ENCODE assay signal across 26 cellular contexts in genomic region chr4:150570862-150571261, GRCh38. TPM values are rescaled to one million over a fixed set of nuclear protein-coding genes. Genes with fewer than 3 reads are reported as not detected.
DNase-seq lines count a peak whose midpoint lies in the region; ATAC-seq, FAIRE-seq and TF ChIP-seq lines count a peak whose summit lies in the region.
"Had no signal": no experiment of that assay in that cellular context is flagged by ENCODE, and none has a peak within 500 bp of the region (broad histone marks: within the 10 kb centered on the region; RNA-seq: fewer than 3 reads in every experiment).

No MANE protein-coding gene starts in this region.

- FAIRE-seq in A549 (lab: Jason Lieb, UNC) (no peak), bronchial epithelial cell (lab: Jason Lieb, UNC) (no peak)
- FAIRE-seq: GM18507, HTR-8/SVneo had no signal

- POLR2A ChIA-PET in A549 (lab: Yijun Ruan, JAX), result no interaction called here

- peak overlapping the region; percentile 65 to 85; a peak in 5 of 6 replicates for H3K27ac ChIP-seq in A549
- no peak overlapping the region for H3K27ac ChIP-seq in effector memory CD4-positive, alpha-beta T cell (ENCODE audit: insufficient read depth, low read length, poor library complexity, severe bottlenecking)
- H3K27ac ChIP-seq in psoas muscle, result no peak overlapping the region
- H3K27ac ChIP-seq: hepatocyte, left lung, upper lobe of right lung had no signal

- TF ChIP-seq RAD21 in A549 (conservative IDR thresholded peaks at IDR 0.05 in 1 of 2, IDR thresholded peaks at IDR 0.05 in 1 of 2), result no peak

- ATAC-seq in A549 (peak in 1 of 2 experiments; percentile 43; a peak in 2 of 6 replicates), psoas muscle (no peak), GM21528 (IDR thresholded peaks at IDR 0.05; ENCODE audit: low FRiP score, unreplicated experiment) (no peak)
- ATAC-seq: HCT116, left lung, natural killer cell, sciatic nerve, upper lobe of right lung had no signal

- CTCF ChIA-PET in A549 (lab: Yijun Ruan, JAX), result no interaction called here

- H3K36me3 ChIP-seq in bronchial epithelial cell (ENCODE audit: control insufficient read depth, insufficient read depth, low read length) (no peaks in the 10 kb centered on the region), psoas muscle (ENCODE audit: insufficient read depth in 1 of 2, low read depth in 1 of 2) (no peaks in the 10 kb centered on the region)
- H3K36me3 ChIP-seq in effector memory CD4-positive, alpha-beta T cell (ENCODE audit: control insufficient read depth, insufficient read depth, low read length), result no peaks in the 10 kb centered on the region
- H3K36me3 ChIP-seq: left lung, upper lobe of right lung had no signal

- peak overlapping the region; percentile 73 for H3K4me2 ChIP-seq in A549
- H3K4me2 ChIP-seq: hepatocyte had no signal

- no peaks in the 10 kb centered on the region for H3K27me3 ChIP-seq in bronchial epithelial cell (ENCODE audit: control insufficient read depth, insufficient read depth, low read length)
- H3K27me3 ChIP-seq in effector memory CD4-positive, alpha-beta T cell (replicated peaks; ENCODE audit: control insufficient read depth, insufficient read depth, low read length, poor library complexity, severe bottlenecking), result no peaks in the 10 kb centered on the region
- H3K27me3 ChIP-seq in psoas muscle (ENCODE audit: insufficient read depth in 3 of 3, low read length in 2 of 3), result no peaks in the 10 kb centered on the region
- H3K27me3 ChIP-seq: hepatocyte, left lung, upper lobe of right lung had no signal

- 21% methylated on average over 1 of the region's 1 CpG for WGBS in A549 (ENCODE audit: missing lambda C conversion rate)
- 66 to 80% (median 77%) methylated on average over 1 of the region's 1 CpG for WGBS in psoas muscle, 3 donors

- H3K4me3 ChIP-seq in A549, result no peak overlapping the region
- no peak overlapping the region for H3K4me3 ChIP-seq in bronchial epithelial cell (ENCODE audit: low read depth, low read length)
- no peak overlapping the region for H3K4me3 ChIP-seq in effector memory CD4-positive, alpha-beta T cell (ENCODE audit: insufficient read depth, low read depth, low read length, poor library complexity, severe bottlenecking)
- H3K4me3 ChIP-seq in psoas muscle, result no peak overlapping the region
- H3K4me3 ChIP-seq: hepatocyte, left lung, upper lobe of right lung had no signal

- intact Hi-C loops in psoas muscle (cut with DNase I), result no loop called here

- TF ChIP-seq EP300 in A549 (IDR thresholded peaks at IDR 0.05), result no peak

- H3K9me3 ChIP-seq in A549, result no peaks in the 10 kb centered on the region
- no peaks in the 10 kb centered on the region for H3K9me3 ChIP-seq in effector memory CD4-positive, alpha-beta T cell (ENCODE audit: control insufficient read depth, low read length)
- H3K9me3 ChIP-seq in psoas muscle, result no peaks in the 10 kb centered on the region
- H3K9me3 ChIP-seq: left lung, upper lobe of right lung had no signal

- TF ChIP-seq POLR2A in A549 (IDR thresholded peaks at IDR 0.05; ENCODE audit: low read length), result no peak

- TF ChIP-seq CTCF in A549 (IDR thresholded peaks at IDR 0.05) (no peak), bronchial epithelial cell (IDR thresholded peaks at IDR 0.05; ENCODE audit: insufficient read depth, low read length, severe bottlenecking) (no peak), psoas muscle (IDR thresholded peaks at IDR 0.05) (no peak)

- DNase-seq in A549 (ENCODE audit: low read depth in 1 of 2, low spot score in 1 of 2), result peak in 1 of 2 experiments; percentile 10
- peak; percentile 7 for DNase-seq in DMS79 treated with DMSO at 0.1 percent for 48 hours (lab: John Stamatoyannopoulos, UW)
- DNase-seq in NCI-H510A (lab: John Stamatoyannopoulos, UW), result peak; percentile 4
- peak; percentile 22 for DNase-seq in bronchial epithelial cell (ENCODE audit: low read depth)
- DNase-seq in effector memory CD4-positive, alpha-beta T cell, result no peak
- no peak for DNase-seq in psoas muscle
- DNase-seq in GOT3 (lab: John Stamatoyannopoulos, UW), result no peak
- DNase-seq: activated CD8-positive, alpha-beta memory T cell treated with anti-CD3 and anti-CD28 coated beads, Interleukin-2, amount 50 U/mL, for 4 hours; activated naive CD8-positive, alpha-beta T cell treated with anti-CD3 and anti-CD28 coated beads for 36 hours; C1 segment of cervical spinal cord; cerebellar nuclear complex; immature natural killer cell; Kasumi-1; left lung; natural killer cell; NCI-H1048; NCI-H345; upper lobe of right lung had no signal

- peaks cover 61% of the 10 kb centered on the region for H3K4me1 ChIP-seq in A549
- H3K4me1 ChIP-seq in effector memory CD4-positive, alpha-beta T cell (ENCODE audit: control insufficient read depth, insufficient read depth, low read length, poor library complexity, severe bottlenecking), result no peaks in the 10 kb centered on the region
- no peaks in the 10 kb centered on the region for H3K4me1 ChIP-seq in psoas muscle
- H3K4me1 ChIP-seq: left lung, upper lobe of right lung had no signal

TF ChIP-seq in A549, 52 proteins besides CTCF, POLR2A, EP300 and RAD21:
- TF ChIP-seq MAFK (IDR thresholded peaks at IDR 0.05; ENCODE audit: partially characterized antibody) (peak; percentile 55), SREBF2 (IDR thresholded peaks at IDR 0.05) (no peak)

RNA-seq across cellular contexts. Expression of gene MAB21L2, which starts 11.1 kb away (rescaled TPM):
- not detected in 2 replicates for polyA plus RNA-seq in A549 (2011; rRNA removed)
- polyA plus RNA-seq in A549 (2012; cell fraction: cytosol; rRNA removed), result not detected in 2 replicates
- not detected in 2 replicates for polyA plus RNA-seq in A549 (2012; cell fraction: nucleus; rRNA removed)
- polyA plus RNA-seq in A549 (2017; fragmentation: RNase III; extraction: RNeasy Plus Mini Kit Qiagen cat#74134 plus additional on column Dnase treatment), result not detected in 3 replicates
- polyA minus RNA-seq in A549 (2011; rRNA and poly(A)+ RNA removed), result not detected in 2 replicates
- not detected in 2 replicates for total RNA-seq in bronchial epithelial cell
- not detected for total RNA-seq in psoas muscle
- under 1 TPM in 2 of 3 donors, not detected in 1; 0.01 to 0.03 TPM for polyA plus RNA-seq in psoas muscle
- total RNA-seq: activated naive CD8-positive, alpha-beta T cell treated with anti-CD3 and anti-CD28 coated beads for 36 hours; activated T-helper 2 cell treated with anti-CD3 and anti-CD28 coated beads, Interferon-gamma antibody, Interleukin-2, Interleukin-4, amounts not matched to agents 10 μg/mL and 5 μg/mL and 100 μg/mL, durations not matched to agents 14 hours and 24 hours and 36 hours; left lung; natural killer cell; subcutaneous adipose tissue; upper lobe of right lung had no signal
- polyA plus RNA-seq: immature natural killer cell had no signal

Comparison
In these comparisons a context has a peak if more than half of its experiments do, and no peak if none do; other contexts are left out.
1. DNase-seq: peak in DMS79 treated with DMSO at 0.1 percent for 48 hours (single experiment), NCI-H510A (single experiment) and bronchial epithelial cell (single experiment); none in effector memory CD4-positive, alpha-beta T cell (0 of 3), psoas muscle (0 of 2) and GOT3 (single experiment).
2. H3K27ac ChIP-seq: peak in A549 (2 of 2); none in effector memory CD4-positive, alpha-beta T cell (single experiment) and psoas muscle (single experiment).